In the genomic region with DNA sequence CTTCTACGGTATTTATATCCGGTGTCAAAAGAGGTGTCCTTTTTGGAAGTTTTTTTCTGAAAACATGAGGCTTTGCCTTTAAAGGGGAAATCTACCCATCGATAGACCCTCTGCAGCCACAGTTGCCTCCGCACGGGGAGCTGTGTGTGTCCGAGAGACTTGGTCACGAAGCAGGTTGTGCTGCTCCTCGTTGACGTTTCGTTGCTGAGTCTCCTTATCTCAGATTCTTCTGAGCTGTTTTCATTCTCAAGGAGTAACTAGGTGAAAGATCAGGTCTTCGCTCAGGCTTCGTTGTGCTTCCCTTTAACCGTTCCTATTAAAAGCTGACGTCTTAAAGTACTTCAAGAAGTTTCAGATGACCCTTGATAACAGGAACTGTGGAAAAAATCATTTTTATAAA, we compare ENCODE assay signal across 37 cellular contexts.
"Had no signal": no experiment of that assay in that cellular context is flagged by ENCODE, and none has a peak within 500 bp of the region (broad histone marks: within the 10 kb centered on the region; RNA-seq: fewer than 3 reads in every experiment).

No MANE protein-coding gene starts in this region.

- H3K4me3 Mint-ChIP-seq: activated naive CD4-positive, alpha-beta T cell treated with anti-CD3 and anti-CD28 coated beads for 36 hours; activated naive CD4-positive, alpha-beta T cell treated with anti-CD3 and anti-CD28 coated beads, Interleukin-2, amount 10 ng/mL, durations not matched to agents 7 days and 5 days; activated naive CD4-positive, alpha-beta T cell treated with anti-CD3 and anti-CD28 coated beads, Interleukin-2, amount 50 U/mL, for 24 hours; activated naive CD8-positive, alpha-beta T cell; activated naive CD8-positive, alpha-beta T cell treated with anti-CD3 and anti-CD28 coated beads, Interleukin-2, amount 10 ng/mL, durations not matched to agents 7 days and 5 days; activated naive CD8-positive, alpha-beta T cell treated with anti-CD3 and anti-CD28 coated beads, Interleukin-2, amount 50 U/mL, for 24 hours; activated T-cell treated with anti-CD3 and anti-CD28 coated beads, Interleukin-2, amount 50 U/mL, for 24 hours; activated T-cell treated with anti-CD3 and anti-CD28 coated beads, Interleukin-2, amount 50 U/mL, for 4 hours; activated T-cell treated with anti-CD3 and anti-CD28 coated beads, Interleukin-2, amount 50 U/mL, for 72 hours; activated T-helper 17 cell treated with anti-CD3 and anti-CD28 coated beads, Interleukin-2, amount 50 U/mL, for 72 hours; brain; central memory CD8-positive, alpha-beta T cell had no signal

- H3K36me3 ChIP-seq: breast epithelium had no signal

- H3K4me3 ChIP-seq: adrenal gland, ascending aorta, body of pancreas, breast epithelium, cardiac muscle cell had no signal

- ATAC-seq: activated naive CD4-positive, alpha-beta T cell treated with anti-CD3 and anti-CD28 coated beads, Interleukin-2, amount 50 U/mL, for 72 hours; activated naive CD8-positive, alpha-beta T cell treated with anti-CD3 and anti-CD28 coated beads, Interleukin-2, amount 50 U/mL, for 24 hours; activated T-cell treated with anti-CD3 and anti-CD28 coated beads, Interleukin-2, amount 50 U/mL, for 4 hours; activated T-cell treated with anti-CD3 and anti-CD28 coated beads, Interleukin-2, amount 50 U/mL, for 72 hours; activated T-helper 17 cell treated with anti-CD3 and anti-CD28 coated beads, Interleukin-2, amount 50 U/mL, for 72 hours; body of pancreas had no signal

- H3K4me1 ChIP-seq: adrenal gland, ascending aorta, body of pancreas, breast epithelium had no signal

- H3K9me3 Mint-ChIP-seq: activated naive CD4-positive, alpha-beta T cell treated with anti-CD3 and anti-CD28 coated beads for 36 hours; activated naive CD4-positive, alpha-beta T cell treated with anti-CD3 and anti-CD28 coated beads, Interleukin-2, amount 10 ng/mL, durations not matched to agents 7 days and 5 days; activated naive CD4-positive, alpha-beta T cell treated with anti-CD3 and anti-CD28 coated beads, Interleukin-2, amount 50 U/mL, for 24 hours; activated naive CD4-positive, alpha-beta T cell treated with anti-CD3 and anti-CD28 coated beads, Interleukin-2, amount 50 U/mL, for 72 hours; activated naive CD8-positive, alpha-beta T cell treated with anti-CD3 and anti-CD28 coated beads, Interleukin-2, amount 10 ng/mL, durations not matched to agents 7 days and 5 days; activated naive CD8-positive, alpha-beta T cell treated with anti-CD3 and anti-CD28 coated beads, Interleukin-2, amount 50 U/mL, for 24 hours; activated T-cell treated with anti-CD3 and anti-CD28 coated beads, Interleukin-2, amount 50 U/mL, for 24 hours; activated T-cell treated with anti-CD3 and anti-CD28 coated beads, Interleukin-2, amount 50 U/mL, for 4 hours; activated T-cell treated with anti-CD3 and anti-CD28 coated beads, Interleukin-2, amount 50 U/mL, for 72 hours; activated T-helper 17 cell treated with anti-CD3 and anti-CD28 coated beads, Interleukin-2, amount 50 U/mL, for 72 hours; activated T-helper 2 cell treated with anti-CD3 and anti-CD28 coated beads, Interferon-gamma antibody, Interleukin-2, Interleukin-4, amounts not matched to agents 10 μg/mL and 5 μg/mL and 100 μg/mL, durations not matched to agents 14 hours and 24 hours and 36 hours; brain; central memory CD8-positive, alpha-beta T cell had no signal

- H3K27ac ChIP-seq: adrenal gland, ascending aorta, body of pancreas, brain microvascular endothelial cell, breast epithelium, cardiac muscle cell had no signal

- DNase-seq: activated effector memory CD4-positive, alpha-beta T cell treated with anti-CD3 and anti-CD28 coated beads, Interleukin-2, amount 50 U/mL, for 16 hours; activated effector memory CD4-positive, alpha-beta T cell treated with Interleukin-2 at 50 U/mL for 16 hours; activated gamma-delta T cell; activated gamma-delta T cell treated with Interleukin-2 at 50 U/mL for 16 hours; activated naive CD4-positive, alpha-beta T cell; activated naive CD4-positive, alpha-beta T cell treated with anti-CD3 and anti-CD28 coated beads for 36 hours; activated naive CD4-positive, alpha-beta T cell treated with anti-CD3 and anti-CD28 coated beads, Interleukin-2, amount 10 ng/mL, durations not matched to agents 7 days and 5 days; activated naive CD4-positive, alpha-beta T cell treated with anti-CD3 and anti-CD28 coated beads, Interleukin-2, amount 50 U/mL, for 16 hours; activated naive CD4-positive, alpha-beta T cell treated with Interleukin-2 at 50 U/mL for 16 hours; activated naive CD8-positive, alpha-beta T cell treated with anti-CD3 and anti-CD28 coated beads, Interleukin-2, amount 10 ng/mL, durations not matched to agents 7 days and 5 days; activated naive CD8-positive, alpha-beta T cell treated with anti-CD3 and anti-CD28 coated beads, Interleukin-2, amount 50 U/mL, for 24 hours; activated T-cell treated with anti-CD3 and anti-CD28 coated beads for 4 hours; activated T-cell treated with anti-CD3 and anti-CD28 coated beads, Interleukin-2, amount 50 U/mL, for 1 hour; activated T-cell treated with anti-CD3 and anti-CD28 coated beads, Interleukin-2, amount 50 U/mL, for 24 hours; activated T-cell treated with anti-CD3 and anti-CD28 coated beads, Interleukin-2, amount 50 U/mL, for 4 hours; activated T-cell treated with anti-CD3 and anti-CD28 coated beads, Interleukin-2, amount 50 U/mL, for 48 hours; activated T-cell treated with anti-CD3 and anti-CD28 coated beads, Interleukin-2, amount 50 U/mL, for 72 hours; adrenal gland; amniotic stem cell; amygdala; anterior cingulate cortex; aorta; body of pancreas; brain microvascular endothelial cell; caudate nucleus; central memory CD4-positive, alpha-beta T cell; cerebellar nuclear complex had no signal

- H3K36me3 Mint-ChIP-seq: activated naive CD8-positive, alpha-beta T cell treated with anti-CD3 and anti-CD28 coated beads, Interleukin-2, amount 10 ng/mL, durations not matched to agents 7 days and 5 days had no signal

- H3K9me3 ChIP-seq: adrenal gland, ascending aorta, body of pancreas, breast epithelium had no signal

- H3K27me3 Mint-ChIP-seq: activated naive CD4-positive, alpha-beta T cell treated with anti-CD3 and anti-CD28 coated beads, Interleukin-2, amount 10 ng/mL, durations not matched to agents 7 days and 5 days; activated naive CD4-positive, alpha-beta T cell treated with anti-CD3 and anti-CD28 coated beads, Interleukin-2, amount 50 U/mL, for 24 hours; activated naive CD8-positive, alpha-beta T cell; activated naive CD8-positive, alpha-beta T cell treated with anti-CD3 and anti-CD28 coated beads, Interleukin-2, amount 10 ng/mL, durations not matched to agents 7 days and 5 days; activated naive CD8-positive, alpha-beta T cell treated with anti-CD3 and anti-CD28 coated beads, Interleukin-2, amount 50 U/mL, for 24 hours; activated T-cell treated with anti-CD3 and anti-CD28 coated beads, Interleukin-2, amount 50 U/mL, for 24 hours; activated T-helper 17 cell treated with anti-CD3 and anti-CD28 coated beads, Interleukin-2, amount 50 U/mL, for 72 hours; brain; central memory CD8-positive, alpha-beta T cell had no signal

- H3K27me3 ChIP-seq: adrenal gland, ascending aorta, body of pancreas, brain microvascular endothelial cell, breast epithelium, cardiac muscle cell had no signal

- H3K27ac Mint-ChIP-seq: activated naive CD4-positive, alpha-beta T cell treated with anti-CD3 and anti-CD28 coated beads for 36 hours; activated naive CD4-positive, alpha-beta T cell treated with anti-CD3 and anti-CD28 coated beads, Interleukin-2, amount 10 ng/mL, durations not matched to agents 7 days and 5 days; activated naive CD4-positive, alpha-beta T cell treated with anti-CD3 and anti-CD28 coated beads, Interleukin-2, amount 50 U/mL, for 24 hours; activated naive CD8-positive, alpha-beta T cell; activated naive CD8-positive, alpha-beta T cell treated with anti-CD3 and anti-CD28 coated beads, Interleukin-2, amount 10 ng/mL, durations not matched to agents 7 days and 5 days; activated naive CD8-positive, alpha-beta T cell treated with anti-CD3 and anti-CD28 coated beads, Interleukin-2, amount 50 U/mL, for 24 hours; activated T-cell treated with anti-CD3 and anti-CD28 coated beads, Interleukin-2, amount 50 U/mL, for 24 hours; activated T-cell treated with anti-CD3 and anti-CD28 coated beads, Interleukin-2, amount 50 U/mL, for 72 hours; activated T-helper 17 cell treated with anti-CD3 and anti-CD28 coated beads, Interleukin-2, amount 50 U/mL, for 72 hours; activated T-helper 2 cell treated with anti-CD3 and anti-CD28 coated beads, Interferon-gamma antibody, Interleukin-2, Interleukin-4, amounts not matched to agents 10 μg/mL and 5 μg/mL and 100 μg/mL, durations not matched to agents 14 hours and 24 hours and 36 hours; brain had no signal

- H3K4me1 Mint-ChIP-seq: activated naive CD4-positive, alpha-beta T cell treated with anti-CD3 and anti-CD28 coated beads, Interleukin-2, amount 10 ng/mL, durations not matched to agents 7 days and 5 days; activated naive CD4-positive, alpha-beta T cell treated with anti-CD3 and anti-CD28 coated beads, Interleukin-2, amount 50 U/mL, for 24 hours; activated naive CD8-positive, alpha-beta T cell treated with anti-CD3 and anti-CD28 coated beads, Interleukin-2, amount 10 ng/mL, durations not matched to agents 7 days and 5 days; activated naive CD8-positive, alpha-beta T cell treated with anti-CD3 and anti-CD28 coated beads, Interleukin-2, amount 50 U/mL, for 24 hours; activated T-helper 17 cell treated with anti-CD3 and anti-CD28 coated beads, Interleukin-2, amount 50 U/mL, for 72 hours; brain had no signal
